13 cellular contexts compared by ENCODE assay signal in genomic region chr2:110876167-110876999, GRCh38.
A peak's percentile ranks its signal among the peaks of the same experiment; 100 is the strongest.
DNase-seq lines count a peak whose midpoint lies in the region; ATAC-seq and TF ChIP-seq lines count a peak whose summit lies in the region.
"Had no signal": no experiment of that assay in that cellular context is flagged by ENCODE, and none has a peak within 500 bp of the region (broad histone marks: within the 10 kb centered on the region; RNA-seq: fewer than 3 reads in every experiment).

No MANE protein-coding gene starts in this region.

- peak; percentile 26 for DNase-seq in DMS53 (lab: John Stamatoyannopoulos, UW)
- DNase-seq in DMS53 treated with DMSO at 0.1 percent for 48 hours (lab: John Stamatoyannopoulos, UW; ENCODE audit: unreplicated experiment), result no peak
- no peak for DNase-seq in GM13976 (ENCODE audit: low spot score)
- no peak for DNase-seq in T-helper 17 cell
- DNase-seq in nephron progenitor cell, result no peak
- DNase-seq in PC-9, result no peak
- no peak for DNase-seq in activated CD4-positive, CD25-positive, alpha-beta regulatory T cell treated with anti-CD3 and anti-CD28 coated beads, Interleukin-2, amount 50 U/mL, for 72 hours
- DNase-seq: adrenal gland, DMS 273 treated with DMSO at 0.1 percent for 48 hours, nucleus accumbens had no signal

- no peak overlapping the region for H2AFZ ChIP-seq in PC-9

- no peaks in the 10 kb centered on the region for H3K36me3 Mint-ChIP-seq in T-helper 17 cell (ENCODE audit: low read depth)
- peaks cover 5% of the 10 kb centered on the region for H3K36me3 Mint-ChIP-seq in nephron progenitor cell (ENCODE audit: low read depth)

- CTCF ChIA-PET in PC-9 (lab: Charles Lee), result no interaction called here

- POLR2A ChIA-PET in PC-9 (lab: Charles Lee; ENCODE audit: unreplicated experiment), result no interaction called here

- H3K27ac Mint-ChIP-seq in T-helper 17 cell, result peak overlapping the region; percentile 54
- H3K27ac Mint-ChIP-seq in nephron progenitor cell, result no peak overlapping the region
- H3K27ac Mint-ChIP-seq: memory B cell had no signal

- no peaks in the 10 kb centered on the region for H3K4me1 Mint-ChIP-seq in T-helper 17 cell
- H3K4me1 Mint-ChIP-seq in nephron progenitor cell, result peaks cover 18% of the 10 kb centered on the region

- H3K9me3 Mint-ChIP-seq in nephron progenitor cell, result peaks cover 15% of the 10 kb centered on the region

- no peaks in the 10 kb centered on the region for H3K4me1 ChIP-seq in PC-9 (replicated peaks; ENCODE audit: insufficient read depth)
- H3K4me1 ChIP-seq: adrenal gland, Peyer's patch had no signal

- H3K4me3 ChIP-seq in PC-9, result no peak overlapping the region
- H3K4me3 ChIP-seq: adrenal gland, Peyer's patch had no signal

- H3K4me2 ChIP-seq in PC-9, result no peak overlapping the region

- no peaks in the 10 kb centered on the region for H3K79me2 ChIP-seq in PC-9 (ENCODE audit: low read depth)

- intact Hi-C loops in PC-9 (cut with micrococcal nuclease; ENCODE audit: unreplicated experiment), result no loop called here

- H3F3A ChIP-seq in PC-9 (ENCODE audit: insufficient read depth, low read depth), result no peaks in the 10 kb centered on the region

- no peaks in the 10 kb centered on the region for H3K9me3 ChIP-seq in T-helper 17 cell (ENCODE audit: control insufficient read depth, low read length, poor library complexity, severe bottlenecking)
- H3K9me3 ChIP-seq in PC-9 (ENCODE audit: insufficient read depth, low read depth), result no peaks in the 10 kb centered on the region
- H3K9me3 ChIP-seq: adrenal gland, Peyer's patch had no signal

- no peak overlapping the region for H3K27ac ChIP-seq in PC-9
- H3K27ac ChIP-seq: adrenal gland, Peyer's patch had no signal

- TF ChIP-seq CTCF in GM13976 (IDR thresholded peaks at IDR 0.05; ENCODE audit: borderline replicate concordance, control extremely low read depth, extremely low read depth, insufficient read depth, missing control alignments) (peak; percentile 24), nephron progenitor cell (IDR thresholded peaks at IDR 0.05) (peak; percentile 35), PC-9 (conservative IDR thresholded peaks at IDR 0.05) (no peak; the same call in 1 of the 2 replicates)

- H3K9me2 ChIP-seq in PC-9 (ENCODE audit: insufficient read depth), result no peaks in the 10 kb centered on the region

- H3K36me3 ChIP-seq in PC-9 (ENCODE audit: low read depth), result no peaks in the 10 kb centered on the region
- H3K36me3 ChIP-seq: adrenal gland, Peyer's patch had no signal

- BruUV-seq in PC-9 (replicated peaks; lab: Mats Ljungman, UMichigan), result no TSS peak

- H3K4me3 Mint-ChIP-seq in T-helper 17 cell (no peak overlapping the region), nephron progenitor cell (no peak overlapping the region)
- H3K4me3 Mint-ChIP-seq: memory B cell had no signal

- no peaks in the 10 kb centered on the region for H4K20me1 ChIP-seq in PC-9 (ENCODE audit: insufficient read depth)

- ATAC-seq in T-helper 17 cell, result no peak
- no peak for ATAC-seq in HG02852 (IDR thresholded peaks at IDR 0.05; ENCODE audit: unreplicated experiment)

- H3K27me3 Mint-ChIP-seq in T-helper 17 cell, result peaks cover 20% of the 10 kb centered on the region
- peaks cover under 1% of the 10 kb centered on the region for H3K27me3 Mint-ChIP-seq in nephron progenitor cell (ENCODE audit: low read depth, poor library complexity)

- in situ Hi-C loops in GM13976 (cut with MboI; ENCODE audit: low sequenced_read_pairs, unreplicated experiment), result no loop called here

- no peaks in the 10 kb centered on the region for H3K27me3 ChIP-seq in PC-9 (ENCODE audit: insufficient read depth, low read depth)
- H3K27me3 ChIP-seq: adrenal gland, Peyer's patch had no signal
